In genomic region chr11:131511794-131512193, GRCh38 we compare ENCODE assay signal across 8 cellular contexts.
DNase-seq lines count a peak whose midpoint lies in the region; ATAC-seq and TF ChIP-seq lines count a peak whose summit lies in the region.

No MANE protein-coding gene starts in this region.

- 44% methylated on average over 8 of the region's 9 CpGs; no CpG with 5 or more reads in 1 of the 2 donors for WGBS in transverse colon (ENCODE audit: low coverage in 1 of 2), 2 donors

- H3K27me3 ChIP-seq in AG04450 (ENCODE audit: control insufficient read depth, insufficient read depth, low read length), result no peaks in the 10 kb centered on the region
- H3K27me3 ChIP-seq in transverse colon, result no peaks in the 10 kb centered on the region

- ATAC-seq in GM18498 (IDR thresholded peaks at IDR 0.05; ENCODE audit: unreplicated experiment) (peak; percentile 54), HG02938 (IDR thresholded peaks at IDR 0.05; ENCODE audit: unreplicated experiment) (no peak), GM21737 (IDR thresholded peaks at IDR 0.05; ENCODE audit: unreplicated experiment) (no peak)

- H3K4me3 ChIP-seq in AG04450 (ENCODE audit: low read depth, low read length) (no peak overlapping the region), fibroblast of villous mesenchyme (ENCODE audit: low read depth, low read length) (no peak overlapping the region), transverse colon (no peak overlapping the region)

- intact Hi-C loops in transverse colon (cut with DNase I; ENCODE audit: low total_unique reads), result loop anchor here (5.0 to 10.0 kb wide), 2 partner anchors 97 to 449 kb away; no protein-coding TSS in a partner anchor

- CTCF ChIA-PET in AG04450 (lab: Charles Lee), result interaction anchor here (1.2 to 4.2 kb wide), 2 partner anchors 447 to 450 kb away, joined by 3 to 16 read pairs; no protein-coding TSS in a partner anchor

- H3K27ac ChIP-seq in AG04450 (ENCODE audit: low read depth, low read length) (no peak overlapping the region), transverse colon (no peak overlapping the region)

- no peaks in the 10 kb centered on the region for H3K36me3 ChIP-seq in transverse colon

- no peaks in the 10 kb centered on the region for H3K4me1 ChIP-seq in transverse colon

- no peak for TF ChIP-seq EP300 in transverse colon (IDR thresholded peaks at IDR 0.05; ENCODE audit: low read depth)

- no peak for TF ChIP-seq POLR2A in transverse colon (IDR thresholded peaks at IDR 0.05)

- H3K9me3 ChIP-seq in AG04450 (ENCODE audit: control insufficient read depth, insufficient read depth, low read length), result no peaks in the 10 kb centered on the region
- H3K9me3 ChIP-seq in transverse colon, result no peaks in the 10 kb centered on the region

- in situ Hi-C loops in transverse colon (cut with MboI; ENCODE audit: low pct_ligation_motif_present in 1 of 4, low pct_unique_long_range_greater_than_20kb in 1 of 4, low sequenced_read_pairs in 3 of 4), result loop anchor here in 2 of 4 donors (25.0 kb wide), 2 partner anchors 274 to 449 kb away; no protein-coding TSS in a partner anchor

- DNase-seq in AG04450 (ENCODE audit: low read depth, low spot score) (no peak), NCI-H460 (ENCODE audit: extremely low read depth, low read depth) (peak; percentile 24), fibroblast of villous mesenchyme (ENCODE audit: low read depth) (no peak), transverse colon (peak; percentile 42)
- DNase-seq in activated naive CD4-positive, alpha-beta T cell (lab: John Stamatoyannopoulos, UW), result no peak

- peak; percentile 49 for TF ChIP-seq CTCF in AG04450 (IDR thresholded peaks at IDR 0.05; ENCODE audit: low read depth, low read length)
- peak; percentile 27 for TF ChIP-seq CTCF in fibroblast of villous mesenchyme (IDR thresholded peaks at IDR 0.05; ENCODE audit: insufficient read depth, low read depth, low read length)
- TF ChIP-seq CTCF in transverse colon (IDR thresholded peaks at IDR 0.05), result peak; percentile 48 to 55 (median 50)

- POLR2A ChIA-PET in AG04450 (lab: Yijun Ruan, JAX), result no interaction called here

Comparison
In these comparisons a context has a peak if more than half of its experiments do, and no peak if none do; other contexts are left out.
1. DNase-seq: peak in NCI-H460 (single experiment) and transverse colon (single experiment); none in AG04450 (single experiment), fibroblast of villous mesenchyme (single experiment) and activated naive CD4-positive, alpha-beta T cell (0 of 4).
2. Peak in every context shown above with its lines, with median percentiles within 50 percentile points of each other: CTCF ChIP-seq.